In the genomic region with DNA sequence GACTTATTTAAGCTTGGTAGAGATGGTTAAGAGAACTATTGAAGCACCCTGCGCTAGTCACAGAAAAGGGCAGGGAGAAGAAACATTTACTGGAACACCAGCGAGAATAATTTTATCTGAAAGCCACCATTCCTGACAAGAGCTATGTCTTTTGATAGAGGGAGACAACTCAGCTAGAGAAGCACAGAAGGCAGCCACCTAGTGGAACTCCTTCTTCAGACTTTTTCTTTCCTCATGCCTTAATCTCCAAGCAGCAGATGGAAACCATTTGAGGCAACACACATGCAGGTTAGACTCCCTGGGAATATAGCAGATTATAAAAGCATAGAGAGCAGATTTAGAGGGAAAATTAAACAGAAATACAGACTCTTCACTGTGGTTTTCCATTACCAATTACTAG, we compare ENCODE assay signal across 1 cellular context.
TF ChIP-seq lines count a peak whose summit lies in the region.

No MANE protein-coding gene starts in this region.

TF ChIP-seq in WTC11, 78 proteins besides CTCF, POLR2A, EP300 and RAD21 (continued from another document):
- TF ChIP-seq ZNF425 (CRISPR knock-in tag; conservative IDR thresholded peaks at IDR 0.05): no peak
- no peak for TF ChIP-seq NFE2L1 (CRISPR knock-in tag; IDR thresholded peaks at IDR 0.05)
- TF ChIP-seq, protein P1, sequence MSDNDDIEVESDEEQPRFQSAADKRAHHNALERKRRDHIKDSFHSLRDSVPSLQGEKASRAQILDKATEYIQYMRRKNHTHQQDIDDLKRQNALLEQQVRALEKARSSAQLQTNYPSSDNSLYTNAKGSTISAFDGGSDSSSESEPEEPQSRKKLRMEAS (CRISPR knock-in tag; IDR thresholded peaks at IDR 0.05): no peak
- no peak for TF ChIP-seq ZSCAN18 (CRISPR knock-in tag; IDR thresholded peaks at IDR 0.05)
- no peak for TF ChIP-seq ZNF671 (CRISPR knock-in tag; IDR thresholded peaks at IDR 0.05)
- no peak for TF ChIP-seq ZBTB21 (CRISPR knock-in tag; IDR thresholded peaks at IDR 0.05; ENCODE audit: borderline replicate concordance)
- no peak for TF ChIP-seq NR1H2 (CRISPR knock-in tag; IDR thresholded peaks at IDR 0.05)
TF ChIP-seq in WTC11: peak in this region for 0.
